ENCODE assay signal across 36 cellular contexts in the genomic region with DNA sequence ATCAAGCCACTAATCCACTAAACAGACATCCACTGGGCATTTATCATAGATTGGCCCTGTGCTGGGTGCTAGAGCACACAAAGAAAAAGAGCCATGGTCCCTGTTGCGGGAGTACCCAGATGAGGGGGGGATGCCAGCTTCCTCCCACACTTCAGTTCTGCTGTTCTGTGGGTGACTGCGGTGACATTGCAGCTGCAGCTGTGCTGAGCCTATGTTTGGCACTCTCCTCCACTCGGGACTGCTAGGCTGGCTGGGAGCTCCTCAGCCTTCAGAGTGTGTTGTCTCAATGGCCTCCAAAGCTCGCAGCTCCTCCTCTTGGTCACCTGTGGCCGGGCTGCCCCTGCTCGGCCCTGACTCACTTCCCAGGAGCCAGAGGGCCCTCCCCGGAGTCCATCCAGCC.
"Had no signal": no experiment of that assay in that cellular context is flagged by ENCODE, and none has a peak within 500 bp of the region (broad histone marks: within the 10 kb centered on the region; RNA-seq: fewer than 3 reads in every experiment).

No MANE protein-coding gene starts in this region.

- H3K27me3 Mint-ChIP-seq: activated CD4-positive, alpha-beta memory T cell treated with anti-CD3 and anti-CD28 coated beads for 36 hours; activated CD4-positive, alpha-beta T cell treated with anti-CD3 and anti-CD28 coated beads, Interleukin-2, amount 10 ng/mL, durations not matched to agents 24 days and 14 days; activated CD8-positive, alpha-beta T cell treated with anti-CD3 and anti-CD28 coated beads for 36 hours; activated naive CD8-positive, alpha-beta T cell treated with anti-CD3 and anti-CD28 coated beads, Interleukin-2, amount 10 ng/mL, durations not matched to agents 7 days and 5 days; activated naive CD8-positive, alpha-beta T cell treated with anti-CD3 and anti-CD28 coated beads, Interleukin-2, amount 50 U/mL, for 24 hours; activated T-helper 17 cell treated with anti-CD3 and anti-CD28 coated beads, Interleukin-2, amount 50 U/mL, for 72 hours; central memory CD8-positive, alpha-beta T cell had no signal

- H3K27me3 ChIP-seq: ascending aorta, cardiac muscle cell had no signal

- H3K4me3 ChIP-seq: ascending aorta, cardiac muscle cell had no signal

- H3K36me3 Mint-ChIP-seq: activated CD4-positive, alpha-beta memory T cell treated with anti-CD3 and anti-CD28 coated beads for 36 hours; activated naive CD4-positive, alpha-beta T cell treated with anti-CD3 and anti-CD28 coated beads, Interleukin-2, amount 50 U/mL, for 72 hours; activated naive CD8-positive, alpha-beta T cell treated with anti-CD3 and anti-CD28 coated beads, Interleukin-2, amount 10 ng/mL, durations not matched to agents 7 days and 5 days; brain had no signal

- H3K4me1 ChIP-seq: ascending aorta had no signal

- DNase-seq: activated B cell treated with CpG ODN at 0.5 μM for 24 hours; activated CD4-positive, alpha-beta memory T cell treated with anti-CD3 and anti-CD28 coated beads for 36 hours; activated CD4-positive, alpha-beta T cell treated with anti-CD3 and anti-CD28 coated beads for 4 hours; activated CD4-positive, alpha-beta T cell treated with anti-CD3 and anti-CD28 coated beads, Interleukin-2, amount 10 ng/mL, durations not matched to agents 24 days and 14 days; activated CD4-positive, alpha-beta T cell treated with anti-CD3 and anti-CD28 coated beads, Interleukin-2, amount 50 U/mL, for 1 hour; activated CD4-positive, alpha-beta T cell treated with anti-CD3 and anti-CD28 coated beads, Interleukin-2, amount 50 U/mL, for 4 hours; activated CD4-positive, CD25-positive, alpha-beta regulatory T cell treated with anti-CD3 and anti-CD28 coated beads, Interleukin-2, amount 50 U/mL, for 72 hours; activated CD8-positive, alpha-beta memory T cell treated with anti-CD3 and anti-CD28 coated beads, Interleukin-2, amount 50 U/mL, for 4 hours; activated CD8-positive, alpha-beta T cell treated with anti-CD3 and anti-CD28 coated beads for 36 hours; activated effector memory CD4-positive, alpha-beta T cell treated with anti-CD3 and anti-CD28 coated beads, Interleukin-2, amount 50 U/mL, for 16 hours; activated gamma-delta T cell treated with Interleukin-2 at 50 U/mL for 16 hours; activated naive CD4-positive, alpha-beta T cell; activated naive CD4-positive, alpha-beta T cell treated with anti-CD3 and anti-CD28 coated beads for 36 hours; activated naive CD4-positive, alpha-beta T cell treated with anti-CD3 and anti-CD28 coated beads, Interleukin-2, amount 50 U/mL, for 16 hours; activated naive CD8-positive, alpha-beta T cell treated with anti-CD3 and anti-CD28 coated beads, Interleukin-2, amount 10 ng/mL, durations not matched to agents 7 days and 5 days; activated naive CD8-positive, alpha-beta T cell treated with anti-CD3 and anti-CD28 coated beads, Interleukin-2, amount 50 U/mL, for 24 hours; activated T-cell treated with anti-CD3 and anti-CD28 coated beads for 4 hours; activated T-cell treated with anti-CD3 and anti-CD28 coated beads, Interleukin-2, amount 50 U/mL, for 1 hour; activated T-cell treated with anti-CD3 and anti-CD28 coated beads, Interleukin-2, amount 50 U/mL, for 4 hours; activated T-cell treated with anti-CD3 and anti-CD28 coated beads, Interleukin-2, amount 50 U/mL, for 72 hours; amygdala; anterior cingulate cortex; caudate nucleus; T-helper 1 cell; T-helper 2 cell; T-helper 9 cell had no signal

- H3K9me3 Mint-ChIP-seq: activated B cell treated with CpG ODN at 0.5 μM for 24 hours; activated CD4-positive, alpha-beta memory T cell treated with anti-CD3 and anti-CD28 coated beads for 36 hours; activated CD4-positive, alpha-beta T cell treated with anti-CD3 and anti-CD28 coated beads, Interleukin-2, amount 10 ng/mL, durations not matched to agents 24 days and 14 days; activated CD8-positive, alpha-beta T cell treated with anti-CD3 and anti-CD28 coated beads for 36 hours; activated naive CD4-positive, alpha-beta T cell treated with anti-CD3 and anti-CD28 coated beads for 36 hours; activated naive CD4-positive, alpha-beta T cell treated with anti-CD3 and anti-CD28 coated beads, Interleukin-2, amount 50 U/mL, for 72 hours; activated naive CD8-positive, alpha-beta T cell treated with anti-CD3 and anti-CD28 coated beads, Interleukin-2, amount 10 ng/mL, durations not matched to agents 7 days and 5 days; activated naive CD8-positive, alpha-beta T cell treated with anti-CD3 and anti-CD28 coated beads, Interleukin-2, amount 50 U/mL, for 24 hours; activated T-cell treated with anti-CD3 and anti-CD28 coated beads, Interleukin-2, amount 50 U/mL, for 4 hours; activated T-helper 1 cell treated with anti-CD3 and anti-CD28 coated beads, Interleukin-12 subunit alpha, Interleukin-12 subunit beta, Interleukin-2, Interleukin-4 antibody, amounts not matched to agents 30 ng/mL and 10 ng/mL and 1 ng/mL, durations not matched to agents 14 hours and 24 hours and 36 hours; activated T-helper 17 cell treated with anti-CD3 and anti-CD28 coated beads, Interleukin-2, amount 50 U/mL, for 72 hours; brain; central memory CD8-positive, alpha-beta T cell; T-helper 1 cell treated with Interleukin-12 subunit alpha and Interleukin-12 subunit beta and Interleukin-4 antibody, amounts not matched to agents 30 μg/mL and 1 μg/mL, for 36 hours; T-helper 2 cell treated with Interferon-gamma antibody and Interleukin-4, amounts not matched to agents 5 μg/mL and 100 μg/mL, for 36 hours had no signal

- H3K36me3 ChIP-seq: ascending aorta, cardiac muscle cell had no signal

- H3K4me1 Mint-ChIP-seq: activated B cell treated with CpG ODN at 0.5 μM for 24 hours; activated CD4-positive, alpha-beta T cell treated with anti-CD3 and anti-CD28 coated beads, Interleukin-2, amount 10 ng/mL, durations not matched to agents 24 days and 14 days; activated naive CD8-positive, alpha-beta T cell treated with anti-CD3 and anti-CD28 coated beads, Interleukin-2, amount 10 ng/mL, durations not matched to agents 7 days and 5 days; activated naive CD8-positive, alpha-beta T cell treated with anti-CD3 and anti-CD28 coated beads, Interleukin-2, amount 50 U/mL, for 24 hours; activated T-helper 17 cell treated with anti-CD3 and anti-CD28 coated beads, Interleukin-2, amount 50 U/mL, for 72 hours; central memory CD8-positive, alpha-beta T cell had no signal

- H3K27ac ChIP-seq: ascending aorta, cardiac muscle cell, VCaP had no signal

- H3K9me3 ChIP-seq: ascending aorta had no signal

- ATAC-seq: activated CD8-positive, alpha-beta T cell treated with anti-CD3 and anti-CD28 coated beads for 36 hours; activated naive CD4-positive, alpha-beta T cell treated with anti-CD3 and anti-CD28 coated beads, Interleukin-2, amount 50 U/mL, for 72 hours; activated naive CD8-positive, alpha-beta T cell treated with anti-CD3 and anti-CD28 coated beads, Interleukin-2, amount 50 U/mL, for 24 hours; activated T-cell treated with anti-CD3 and anti-CD28 coated beads, Interleukin-2, amount 50 U/mL, for 4 hours; activated T-cell treated with anti-CD3 and anti-CD28 coated beads, Interleukin-2, amount 50 U/mL, for 72 hours; activated T-helper 17 cell treated with anti-CD3 and anti-CD28 coated beads, Interleukin-2, amount 50 U/mL, for 72 hours had no signal

- H3K27ac Mint-ChIP-seq: activated B cell treated with CpG ODN at 0.5 μM for 24 hours; activated CD4-positive, alpha-beta memory T cell treated with anti-CD3 and anti-CD28 coated beads for 36 hours; activated CD4-positive, alpha-beta T cell treated with anti-CD3 and anti-CD28 coated beads, Interleukin-2, amount 10 ng/mL, durations not matched to agents 24 days and 14 days; activated CD8-positive, alpha-beta T cell treated with anti-CD3 and anti-CD28 coated beads for 36 hours; activated naive CD4-positive, alpha-beta T cell treated with anti-CD3 and anti-CD28 coated beads for 36 hours; activated naive CD4-positive, alpha-beta T cell treated with anti-CD3 and anti-CD28 coated beads, Interleukin-2, amount 50 U/mL, for 72 hours; activated naive CD8-positive, alpha-beta T cell treated with anti-CD3 and anti-CD28 coated beads, Interleukin-2, amount 10 ng/mL, durations not matched to agents 7 days and 5 days; activated naive CD8-positive, alpha-beta T cell treated with anti-CD3 and anti-CD28 coated beads, Interleukin-2, amount 50 U/mL, for 24 hours; activated T-cell treated with anti-CD3 and anti-CD28 coated beads, Interleukin-2, amount 50 U/mL, for 72 hours; activated T-helper 1 cell treated with anti-CD3 and anti-CD28 coated beads, Interleukin-12 subunit alpha, Interleukin-12 subunit beta, Interleukin-2, Interleukin-4 antibody, amounts not matched to agents 30 ng/mL and 10 ng/mL and 1 ng/mL, durations not matched to agents 14 hours and 24 hours and 36 hours; activated T-helper 17 cell treated with anti-CD3 and anti-CD28 coated beads, Interleukin-2, amount 50 U/mL, for 72 hours; brain; T-helper 1 cell treated with Interleukin-12 subunit alpha and Interleukin-12 subunit beta and Interleukin-4 antibody, amounts not matched to agents 30 μg/mL and 1 μg/mL, for 36 hours; T-helper 2 cell treated with Interferon-gamma antibody and Interleukin-4, amounts not matched to agents 5 μg/mL and 100 μg/mL, for 36 hours had no signal

- H3K4me3 Mint-ChIP-seq: activated B cell treated with CpG ODN at 0.5 μM for 24 hours; activated CD4-positive, alpha-beta memory T cell treated with anti-CD3 and anti-CD28 coated beads for 36 hours; activated CD4-positive, alpha-beta T cell treated with anti-CD3 and anti-CD28 coated beads, Interleukin-2, amount 10 ng/mL, durations not matched to agents 24 days and 14 days; activated CD8-positive, alpha-beta T cell treated with anti-CD3 and anti-CD28 coated beads for 36 hours; activated naive CD4-positive, alpha-beta T cell treated with anti-CD3 and anti-CD28 coated beads for 36 hours; activated naive CD8-positive, alpha-beta T cell treated with anti-CD3 and anti-CD28 coated beads, Interleukin-2, amount 10 ng/mL, durations not matched to agents 7 days and 5 days; activated naive CD8-positive, alpha-beta T cell treated with anti-CD3 and anti-CD28 coated beads, Interleukin-2, amount 50 U/mL, for 24 hours; activated T-cell treated with anti-CD3 and anti-CD28 coated beads, Interleukin-2, amount 50 U/mL, for 4 hours; activated T-cell treated with anti-CD3 and anti-CD28 coated beads, Interleukin-2, amount 50 U/mL, for 72 hours; activated T-helper 1 cell treated with anti-CD3 and anti-CD28 coated beads, Interleukin-12 subunit alpha, Interleukin-12 subunit beta, Interleukin-2, Interleukin-4 antibody, amounts not matched to agents 30 ng/mL and 10 ng/mL and 1 ng/mL, durations not matched to agents 14 hours and 24 hours and 36 hours; activated T-helper 17 cell treated with anti-CD3 and anti-CD28 coated beads, Interleukin-2, amount 50 U/mL, for 72 hours; brain; central memory CD8-positive, alpha-beta T cell; T-helper 1 cell treated with Interleukin-12 subunit alpha and Interleukin-12 subunit beta and Interleukin-4 antibody, amounts not matched to agents 30 μg/mL and 1 μg/mL, for 36 hours; T-helper 2 cell treated with Interferon-gamma antibody and Interleukin-4, amounts not matched to agents 5 μg/mL and 100 μg/mL, for 36 hours had no signal
